ENCODE assay signal across 14 cellular contexts in the genomic region with DNA sequence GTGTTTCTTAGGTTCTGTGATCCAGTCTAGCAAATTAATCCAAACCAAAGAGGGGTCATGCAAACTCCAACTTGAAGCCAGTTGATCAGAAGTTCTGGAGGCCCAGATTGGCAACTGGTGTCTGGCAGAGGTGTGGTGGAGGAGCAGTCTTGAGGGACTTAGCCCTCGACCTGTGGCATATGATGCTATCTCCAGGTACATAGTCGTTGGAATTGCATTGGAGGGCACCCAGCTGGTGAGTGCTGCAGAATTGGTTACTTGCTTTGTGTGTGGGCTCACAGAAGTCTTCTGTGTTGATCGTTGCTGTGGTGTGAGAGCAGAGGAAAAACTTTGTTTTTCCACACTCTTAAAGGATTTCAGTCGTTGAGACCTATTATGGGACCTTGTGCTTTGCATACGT. TPM values are rescaled to one million over a fixed set of nuclear protein-coding genes. Genes with fewer than 3 reads are reported as not detected.
DNase-seq lines count a peak whose midpoint lies in the region; ATAC-seq, FAIRE-seq and TF ChIP-seq lines count a peak whose summit lies in the region.
"Had no signal": no experiment of that assay in that cellular context is flagged by ENCODE, and none has a peak within 500 bp of the region (broad histone marks: within the 10 kb centered on the region; RNA-seq: fewer than 3 reads in every experiment).

No MANE protein-coding gene starts in this region.

- no peaks in the 10 kb centered on the region for H3K27me3 Mint-ChIP-seq in T-helper 17 cell
- H3K27me3 Mint-ChIP-seq in type B pancreatic cell, result no peaks in the 10 kb centered on the region

- BruUV-seq in HepG2 (replicated peaks; lab: Mats Ljungman, UMichigan), result no TSS peak

- no peak overlapping the region for H3K4me2 ChIP-seq in HepG2 (ENCODE audit: low read depth, low read length)

- CTCF ChIA-PET in HepG2 (lab: Yijun Ruan, JAX; ENCODE audit: low intra/inter-chr PET ratio, low total read pairs), result no interaction called here

- no peaks in the 10 kb centered on the region for H3K36me3 ChIP-seq in left ventricle myocardium inferior
- H3K36me3 ChIP-seq in heart left ventricle, result peaks cover 0 to 31% (median 0%) of the 10 kb centered on the region in 9 donors
- peaks cover 6 to 35% of the 10 kb centered on the region in 2 experiments for H3K36me3 ChIP-seq in HepG2 (replicated peaks in 1 of 2; ENCODE audit: control insufficient read depth in 1 of 2, insufficient read depth in 2 of 2, low read length in 2 of 2)

- POLR2A ChIA-PET in HepG2 (lab: Yijun Ruan, JAX), result interaction anchor here (1.0 kb wide), 1 partner anchor 23 kb away, joined by 3 read pairs; no protein-coding TSS in a partner anchor

- TF ChIP-seq RAD21 in HepG2 (CRISPR knock-in tag; IDR thresholded peaks at IDR 0.05), result no peak

- H3K9me3 Mint-ChIP-seq in type B pancreatic cell, result no peaks in the 10 kb centered on the region

- H3K9ac ChIP-seq in HepG2 (ENCODE audit: insufficient read depth, low read depth, low read length), result no peak overlapping the region

- H3K27ac ChIP-seq in left ventricle myocardium inferior (replicated peaks) (peak overlapping the region; percentile 18), heart left ventricle (peak overlapping the region in 1 of 12 donors; percentile 5), HepG2 (ENCODE audit: extremely low read length, insufficient read depth, low read length) (peak overlapping the region; percentile 2)
- H3K27ac ChIP-seq: C4-2B had no signal

- 48 to 58% (median 54%) methylated on average over 5 of the region's 5 CpGs for whole genome bisulfite sequencing in heart left ventricle, 4 donors
- WGBS in HepG2 (ENCODE audit: low lambda C conversion rate), result 71% methylated on average over 5 of the region's 5 CpGs

- no peak for FAIRE-seq in HepG2 (lab: Jason Lieb, UNC)

- no peaks in the 10 kb centered on the region for H3K36me3 Mint-ChIP-seq in T-helper 17 cell (ENCODE audit: low read depth)
- H3K36me3 Mint-ChIP-seq in type B pancreatic cell, result peaks cover 18% of the 10 kb centered on the region

- ATAC-seq in heart left ventricle (no peak), T-helper 17 cell (no peak), HepG2 (no peak; the same call in 2 of the 3 replicates)
- ATAC-seq: esophagus mucosa had no signal

- H3K4me1 Mint-ChIP-seq in T-helper 17 cell, result peaks cover 52% of the 10 kb centered on the region
- H3K4me1 Mint-ChIP-seq in type B pancreatic cell (ENCODE audit: unreplicated experiment), result peaks cover 47% of the 10 kb centered on the region

- H3K27me3 ChIP-seq in left ventricle myocardium inferior (ENCODE audit: low read depth) (no peaks in the 10 kb centered on the region), heart left ventricle (no peaks in the 10 kb centered on the region), HepG2 (ENCODE audit: control insufficient read depth in 1 of 2, insufficient read depth in 2 of 2, low read length in 2 of 2) (no peaks in the 10 kb centered on the region)

- TF ChIP-seq POLR2A in heart left ventricle (IDR thresholded peaks at IDR 0.05) (no peak), HepG2 (IDR thresholded peaks at IDR 0.05; ENCODE audit: insufficient read depth in 1 of 2, low read depth in 2 of 2, low read length in 2 of 2) (no peak)

- TF ChIP-seq EP300 in HepG2 (IDR thresholded peaks at IDR 0.05; ENCODE audit: low read depth in 2 of 2, low read length in 2 of 2) (no peak), HepG2 (CRISPR knock-in tag; IDR thresholded peaks at IDR 0.05; ENCODE audit: borderline replicate concordance) (no peak)

- H4K20me1 ChIP-seq in HepG2 (ENCODE audit: insufficient read depth, low read length), result peaks cover 96% of the 10 kb centered on the region

- H2AFZ ChIP-seq in HepG2 (ENCODE audit: low read length), result no peak overlapping the region

- no peak for TF ChIP-seq CTCF in left ventricle myocardium inferior (IDR thresholded peaks at IDR 0.05; ENCODE audit: borderline replicate concordance)
- TF ChIP-seq CTCF in heart left ventricle (IDR thresholded peaks at IDR 0.05), result no peak
- TF ChIP-seq CTCF in HepG2 (CRISPR knock-in tag; IDR thresholded peaks at IDR 0.05), result no peak
- TF ChIP-seq CTCF in type B pancreatic cell (conservative IDR thresholded peaks at IDR 0.05), result no peak

- H3K4me3 ChIP-seq in left ventricle myocardium inferior (no peak overlapping the region), heart left ventricle (no peak overlapping the region), HepG2 (replicated peaks in 1 of 3; ENCODE audit: insufficient read depth in 1 of 3, low read depth in 2 of 3, low read length in 3 of 3) (no peak overlapping the region)
- H3K4me3 ChIP-seq: lung had no signal

- peaks cover 99% of the 10 kb centered on the region for H3K79me2 ChIP-seq in HepG2 (ENCODE audit: insufficient read depth, low read length)

- DNase-seq in left ventricle myocardium inferior (no peak), heart left ventricle (no peak), T-helper 17 cell (no peak), HepG2 (ENCODE audit: low spot score) (no peak), type B pancreatic cell (ENCODE audit: extremely low spot score, unreplicated experiment) (no peak), NCI-H526 (lab: John Stamatoyannopoulos, UW) (no peak), NCI-H187 (lab: John Stamatoyannopoulos, UW) (no peak), D341Med (ENCODE audit: low spot score) (no peak)
- DNase-seq: central memory CD4-positive, alpha-beta T cell; NCI-H226; T-helper 9 cell had no signal

- intact Hi-C loops in left ventricle myocardium inferior (cut with micrococcal nuclease) (no loop called here), heart left ventricle (cut with DNase I) (loop anchor here in 1 of 10 donors (10.0 kb wide), 1 partner anchor 118 kb away; the partner anchor contains the start of gene RNF24), HepG2 (cut with micrococcal nuclease; ENCODE audit: unreplicated experiment) (no loop called here)

- H3K4me1 ChIP-seq in left ventricle myocardium inferior (peaks cover 99% of the 10 kb centered on the region), heart left ventricle (peaks cover 1 to 100% (median 75%) of the 10 kb centered on the region in 12 donors), HepG2 (ENCODE audit: insufficient read depth, low read length) (peaks cover 95% of the 10 kb centered on the region)

- H3K27ac Mint-ChIP-seq in T-helper 17 cell (peak overlapping the region; percentile 94), type B pancreatic cell (peak overlapping the region; percentile 11)

- peak overlapping the region; percentile 68 for H3K4me3 Mint-ChIP-seq in T-helper 17 cell
- H3K4me3 Mint-ChIP-seq in type B pancreatic cell, result no peak overlapping the region

- H3K9me3 ChIP-seq in left ventricle myocardium inferior (replicated peaks) (no peaks in the 10 kb centered on the region), heart left ventricle (no peaks in the 10 kb centered on the region), T-helper 17 cell (ENCODE audit: control insufficient read depth, low read length, poor library complexity, severe bottlenecking) (no peaks in the 10 kb centered on the region), HepG2 (ENCODE audit: low read length) (no peaks in the 10 kb centered on the region)

- in situ Hi-C loops in HepG2 (cut with HindIII; ENCODE audit: extremely low pct_ligation_motif_present, low pct_unique_long_range_greater_than_20kb), result no loop called here

RNA-seq across cellular contexts. Expression of gene PANK2, which starts 7.7 kb away (rescaled TPM):
- total RNA-seq in left ventricle myocardium inferior (16.4 TPM), heart left ventricle (10 to 100 TPM; 15.9 to 28.9 (median 18.1) TPM), T-helper 17 cell (10 to 100 TPM; 47.2 to 53.0 TPM), HepG2 (2016; rRNA removed; fragmentation: Illumina TruSeq; extraction: Trizol) (123 and 127 TPM in 2 replicates), type B pancreatic cell (ENCODE audit: low replicate concordance) (38.9 and 55.3 TPM in 2 replicates)
- polyA plus RNA-seq in heart left ventricle (10 to 100 TPM; 13.9 to 24.2 TPM), HepG2 (2011; rRNA removed) (31.2 and 39.2 TPM in 2 replicates)
- 91.5 and 107 TPM in 2 replicates for total RNA-seq in HepG2 (2016; cell fraction: cytosol; rRNA removed; fragmentation: Illumina TruSeq; extraction: Trizol; ENCODE audit: low read depth)
- 126 TPM in 2 replicates for total RNA-seq in HepG2 (2016; cell fraction: insoluble cytoplasmic fraction; rRNA removed; fragmentation: Illumina TruSeq; extraction: Trizol)
- total RNA-seq in HepG2 (2016; cell fraction: membrane; rRNA removed; fragmentation: Illumina TruSeq; extraction: Trizol), result 107 and 121 TPM in 2 replicates
- total RNA-seq in HepG2 (2016; cell fraction: nucleus; rRNA removed; fragmentation: Illumina TruSeq; extraction: Trizol), result 89.8 and 90.2 TPM in 2 replicates
- polyA plus RNA-seq in HepG2 (2011; cell fraction: cytosol; rRNA removed), result 23.0 and 31.7 TPM in 2 replicates
- polyA plus RNA-seq in HepG2 (2011; cell fraction: nucleus; rRNA removed), result 41.6 and 42.6 TPM in 2 replicates
- 57.3 and 61.8 TPM in 2 replicates for polyA plus RNA-seq in HepG2 (2012)
- polyA plus RNA-seq in HepG2 (2016; cell fraction: cytosol; fragmentation: Illumina TruSeq; extraction: Trizol; ENCODE audit: low read depth), result 37.8 and 43.1 TPM in 2 replicates
- polyA plus RNA-seq in HepG2 (2016; cell fraction: insoluble cytoplasmic fraction; fragmentation: Illumina TruSeq; extraction: Trizol; ENCODE audit: low read depth), result 105 and 120 TPM in 2 replicates
- 70.7 and 71.1 TPM in 2 replicates for polyA plus RNA-seq in HepG2 (2016; cell fraction: membrane; fragmentation: Illumina TruSeq; extraction: Trizol; ENCODE audit: low read depth)
- 77.9 and 84.3 TPM in 2 replicates for polyA plus RNA-seq in HepG2 (2016; cell fraction: nucleus; fragmentation: Illumina TruSeq; extraction: Trizol; ENCODE audit: insufficient read depth, low read depth)
- 24.2 and 40.6 TPM in 2 replicates for polyA minus RNA-seq in HepG2 (2011; rRNA and poly(A)+ RNA removed; ENCODE audit: low replicate concordance)
- polyA minus RNA-seq in HepG2 (2011; cell fraction: cytosol; rRNA and poly(A)+ RNA removed), result 23.3 and 28.9 TPM in 2 replicates
- polyA minus RNA-seq in HepG2 (2011; cell fraction: nucleus; rRNA and poly(A)+ RNA removed), result 83.4 and 101 TPM in 2 replicates

RNA-seq across cellular contexts. Expression of gene MAVS, which starts 50.2 kb away (rescaled TPM):
- total RNA-seq in left ventricle myocardium inferior (44.9 TPM), heart left ventricle (10 to 100 TPM; 32.5 to 74.0 (median 43.3) TPM), T-helper 17 cell (10 to 100 TPM; 20.1 to 21.1 TPM), HepG2 (2016; rRNA removed; fragmentation: Illumina TruSeq; extraction: Trizol) (36.6 and 44.4 TPM in 2 replicates), type B pancreatic cell (ENCODE audit: low replicate concordance) (44.5 and 52.2 TPM in 2 replicates)
- polyA plus RNA-seq in heart left ventricle (10 to 100 TPM; 41.8 to 49.6 TPM), HepG2 (2011; rRNA removed) (27.3 and 27.8 TPM in 2 replicates)
- total RNA-seq in HepG2 (2016; cell fraction: cytosol; rRNA removed; fragmentation: Illumina TruSeq; extraction: Trizol; ENCODE audit: low read depth), result 4.7 and 5.3 TPM in 2 replicates
- 37.6 and 37.9 TPM in 2 replicates for total RNA-seq in HepG2 (2016; cell fraction: insoluble cytoplasmic fraction; rRNA removed; fragmentation: Illumina TruSeq; extraction: Trizol)
- 17.4 and 17.9 TPM in 2 replicates for total RNA-seq in HepG2 (2016; cell fraction: membrane; rRNA removed; fragmentation: Illumina TruSeq; extraction: Trizol)
- 23.6 and 27.3 TPM in 2 replicates for total RNA-seq in HepG2 (2016; cell fraction: nucleus; rRNA removed; fragmentation: Illumina TruSeq; extraction: Trizol)
- polyA plus RNA-seq in HepG2 (2011; cell fraction: cytosol; rRNA removed), result 15.7 and 16.8 TPM in 2 replicates
- 36.4 and 42.5 TPM in 2 replicates for polyA plus RNA-seq in HepG2 (2011; cell fraction: nucleus; rRNA removed)
- polyA plus RNA-seq in HepG2 (2012), result 18.3 and 22.8 TPM in 2 replicates
- 2.6 TPM in 2 replicates for polyA plus RNA-seq in HepG2 (2016; cell fraction: cytosol; fragmentation: Illumina TruSeq; extraction: Trizol; ENCODE audit: low read depth)
- polyA plus RNA-seq in HepG2 (2016; cell fraction: insoluble cytoplasmic fraction; fragmentation: Illumina TruSeq; extraction: Trizol; ENCODE audit: low read depth), result 25.4 and 30.9 TPM in 2 replicates
- polyA plus RNA-seq in HepG2 (2016; cell fraction: membrane; fragmentation: Illumina TruSeq; extraction: Trizol; ENCODE audit: low read depth), result 6.2 and 7.0 TPM in 2 replicates
- 35.3 and 39.8 TPM in 2 replicates for polyA plus RNA-seq in HepG2 (2016; cell fraction: nucleus; fragmentation: Illumina TruSeq; extraction: Trizol; ENCODE audit: insufficient read depth, low read depth)
- 25.5 and 99.2 TPM in 2 replicates for polyA minus RNA-seq in HepG2 (2011; rRNA and poly(A)+ RNA removed; ENCODE audit: low replicate concordance)
- polyA minus RNA-seq in HepG2 (2011; cell fraction: cytosol; rRNA and poly(A)+ RNA removed), result 36.0 and 39.4 TPM in 2 replicates
- polyA minus RNA-seq in HepG2 (2011; cell fraction: nucleus; rRNA and poly(A)+ RNA removed), result 27.7 and 33.1 TPM in 2 replicates
